In the genomic region with DNA sequence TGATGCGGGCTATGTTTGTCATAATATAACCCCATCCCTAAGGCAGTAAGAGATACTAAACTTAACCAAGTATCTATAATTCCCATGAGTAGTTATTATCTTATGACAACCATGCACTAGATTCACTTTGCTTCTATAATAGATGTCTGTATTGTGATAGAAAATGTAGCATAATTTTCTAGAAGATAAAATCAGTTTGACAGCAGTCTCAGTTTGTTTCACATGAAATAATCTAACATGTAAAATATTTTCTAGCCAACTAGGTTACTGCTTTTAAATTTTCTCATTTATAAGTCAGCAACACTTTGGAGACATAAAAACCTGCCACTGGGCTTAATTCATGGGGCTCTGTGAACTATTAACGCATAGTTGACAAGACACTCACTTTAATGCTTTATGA, we compare ENCODE assay signal across 23 cellular contexts.
"Had no signal": no experiment of that assay in that cellular context is flagged by ENCODE, and none has a peak within 500 bp of the region (broad histone marks: within the 10 kb centered on the region; RNA-seq: fewer than 3 reads in every experiment).

No MANE protein-coding gene starts in this region.

- FAIRE-seq: colon, endothelial cell of umbilical vein, frontal cortex, islet of Langerhans, keratinocyte had no signal

- DNase-seq: dermis blood vessel endothelial cell; dorsolateral prefrontal cortex; effector CD4-positive, alpha-beta T cell; effector memory CD4-positive, alpha-beta T cell; foreskin keratinocyte; heart left ventricle; hypothalamus; left cardiac atrium; left lung; left ventricle myocardium superior; lower lobe of right lung; mucosa of descending colon; naive B cell had no signal

- H3K27me3 Mint-ChIP-seq: naive B cell had no signal

- H3K27me3 ChIP-seq: esophagus muscularis mucosa, foreskin keratinocyte, gastroesophageal sphincter, heart left ventricle, hepatocyte, left lung had no signal

- H3K9me3 ChIP-seq: esophagus muscularis mucosa, gastroesophageal sphincter, left lung, lower lobe of right lung, mucosa of descending colon had no signal

- H3K4me1 Mint-ChIP-seq: naive B cell had no signal

- H3K4me3 ChIP-seq: coronary artery, dorsolateral prefrontal cortex, esophagus muscularis mucosa, gastroesophageal sphincter, heart left ventricle, hepatocyte, left lung, lower lobe of right lung, mucosa of descending colon had no signal

- H3K27ac ChIP-seq: coronary artery, dorsolateral prefrontal cortex, esophagus muscularis mucosa, foreskin keratinocyte, gastroesophageal sphincter, heart left ventricle, hepatocyte, left lung, lower lobe of right lung had no signal

- H3K4me3 Mint-ChIP-seq: mesothelial cell of epicardium, naive B cell had no signal

- H3K36me3 ChIP-seq: esophagus muscularis mucosa, gastroesophageal sphincter, heart left ventricle, left lung, lower lobe of right lung had no signal

- H3K36me3 Mint-ChIP-seq: mesothelial cell of epicardium, naive B cell had no signal

- H3K4me1 ChIP-seq: esophagus muscularis mucosa, foreskin keratinocyte, gastroesophageal sphincter, heart left ventricle, left lung, lower lobe of right lung had no signal

- H3K27ac Mint-ChIP-seq: naive B cell had no signal
